In the genomic region with DNA sequence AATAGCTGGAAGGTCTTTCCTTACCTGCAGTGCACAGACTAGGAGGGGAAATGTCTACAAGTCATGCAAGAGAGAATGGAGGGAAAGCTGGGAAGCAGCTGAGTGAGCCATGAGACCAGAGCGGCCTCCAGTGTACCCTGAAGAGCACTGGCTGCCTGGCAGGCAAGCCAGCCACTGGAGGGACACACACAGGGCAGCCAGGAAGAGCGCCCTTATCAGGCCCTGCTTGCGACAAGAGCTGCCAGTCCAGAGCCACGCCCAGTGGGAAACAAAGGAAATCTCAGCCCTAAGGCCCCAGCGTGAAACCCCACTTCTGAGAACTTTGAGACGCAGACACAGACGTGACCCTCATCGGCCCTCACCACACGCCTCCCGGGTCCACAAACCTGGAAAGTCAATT, we compare ENCODE assay signal across 19 cellular contexts.
DNase-seq lines count a peak whose midpoint lies in the region; ATAC-seq, FAIRE-seq and TF ChIP-seq lines count a peak whose summit lies in the region.
"Had no signal": no experiment of that assay in that cellular context is flagged by ENCODE, and none has a peak within 500 bp of the region (broad histone marks: within the 10 kb centered on the region; RNA-seq: fewer than 3 reads in every experiment).

No MANE protein-coding gene starts in this region.

- H3K27ac ChIP-seq in H1 (ENCODE audit: low read depth, low read length) (no peak overlapping the region), lung (ENCODE audit: low read depth in 1 of 2, low read length in 1 of 2) (peak overlapping the region; percentile 4 to 72), upper lobe of right lung (no peak overlapping the region), body of pancreas (peak overlapping the region in 1 of 4 donors; percentile 29)
- H3K27ac ChIP-seq: colonic mucosa had no signal

- POLR2A ChIA-PET in H1 (lab: Charles Lee; ENCODE audit: partially characterized antibody) = interaction anchor here (0.7 kb wide), 1 partner anchor 22 kb away, joined by 3 read pairs; no protein-coding TSS in a partner anchor

- peaks cover 0 to 35% of the 10 kb centered on the region in 2 experiments; a peak in 2 of 4 replicates for H3K79me2 ChIP-seq in H1 (ENCODE audit: control insufficient read depth in 1 of 2, insufficient read depth in 2 of 2, low read length in 2 of 2)

- TF ChIP-seq POLR2A in H1 (IDR thresholded peaks at IDR 0.05; ENCODE audit: control extremely low read depth in 1 of 2, low read depth in 2 of 2, low read length in 2 of 2) (no peak), body of pancreas (IDR thresholded peaks at IDR 0.05) (no peak)

- no peak overlapping the region for H3K23ac ChIP-seq in H1 (ENCODE audit: insufficient read length)

- H3K14ac ChIP-seq in H1 (ENCODE audit: insufficient read length) = no peak overlapping the region

- CTCF ChIA-PET in H1 (lab: Charles Lee; ENCODE audit: partially characterized antibody) = interaction anchor here (0.7 to 3.4 kb wide), 5 partner anchors 13 to 201 kb away, joined by 3 to 11 read pairs (median 3); no protein-coding TSS in a partner anchor

- no peak for FAIRE-seq in H1 (lab: Jason Lieb, UNC)
- FAIRE-seq: astrocyte, D721Med, frontal cortex had no signal

- no peak for DNase-seq in stimulated activated naive CD8-positive, alpha-beta T cell treated with anti-CD3 and anti-CD28 coated beads, Interleukin-15, amount 100 ng/mL, for 72 hours
- DNase-seq in H1 (ENCODE audit: low read depth in 1 of 2, low spot score in 2 of 2) (no peak), lung (ENCODE audit: low spot score) (no peak), upper lobe of right lung (no peak), body of pancreas (no peak), ureter (ENCODE audit: low spot score) (no peak)
- DNase-seq: activated CD4-positive, alpha-beta T cell treated with anti-CD3 and anti-CD28 coated beads, Interleukin-2, amount 50 U/mL, for 4 hours; colonic mucosa; GF-D8; HFFc6; NCI-H146; occipital lobe; SHP77; stimulated activated CD4-positive, alpha-beta T cell treated with anti-CD3 and anti-CD28 coated beads, Interleukin-2, amount 100 ng/mL, for 48 hours had no signal

- H2BK12ac ChIP-seq in H1 (ENCODE audit: low read depth, low read length) = no peak overlapping the region

- H3K4me1 ChIP-seq in H1 (replicated peaks in 1 of 4; ENCODE audit: control insufficient read depth in 3 of 4, insufficient read depth in 4 of 4, low read length in 3 of 4) (peaks cover 0 to 18% (median 12%) of the 10 kb centered on the region in 4 experiments; a peak in 6 of 7 replicates), lung (ENCODE audit: control insufficient read depth in 2 of 2, insufficient read depth in 2 of 2, low read length in 2 of 2) (peaks cover 9 to 13% of the 10 kb centered on the region in 2 donors), upper lobe of right lung (peaks cover 19% of the 10 kb centered on the region), body of pancreas (peaks cover 54% of the 10 kb centered on the region)

- H3K9ac ChIP-seq in H1 (replicated peaks in 1 of 4; ENCODE audit: extremely low read depth in 1 of 4, low read depth in 3 of 4, low read length in 3 of 4) = no peak overlapping the region

- no peak overlapping the region for H3K56ac ChIP-seq in H1 (replicated peaks; ENCODE audit: insufficient read length, low read depth, low read length)

- WGBS in H1 (ENCODE audit: extremely low coverage in 1 of 2, insufficient coverage in 1 of 2, insufficient read length in 1 of 2, insufficient replicate concordance in 2 of 2, low coverage in 1 of 2, low lambda C conversion rate in 2 of 2, missing lambda C conversion rate in 1 of 2), 2 experiments = 88% methylated on average over 10 of the region's 10 CpGs; no CpG with 5 or more reads in 1 of the 2 experiments
- 66 to 67% methylated on average over 10 of the region's 10 CpGs for WGBS in lung, 2 donors
- WGBS in body of pancreas, 2 donors = 86 to 89% methylated on average over 10 of the region's 10 CpGs

- TF ChIP-seq CTCF in H1 (IDR thresholded peaks at IDR 0.05; ENCODE audit: control extremely low read depth in 1 of 3, insufficient read depth in 1 of 3, low read depth in 1 of 3, low read length in 3 of 3) = no peak
- no peak for TF ChIP-seq CTCF in lung (IDR thresholded peaks at IDR 0.05; ENCODE audit: control extremely low read depth, extremely low read depth)
- TF ChIP-seq CTCF in upper lobe of right lung (IDR thresholded peaks at IDR 0.05) = peak; percentile 11
- no peak for TF ChIP-seq CTCF in body of pancreas (IDR thresholded peaks at IDR 0.05)

- H3K4ac ChIP-seq in H1 (replicated peaks; ENCODE audit: insufficient read length, low read depth, low read length) = no peak overlapping the region

- no peak for ATAC-seq in stimulated activated naive CD8-positive, alpha-beta T cell treated with anti-CD3 and anti-CD28 coated beads, Interleukin-15, amount 100 ng/mL, for 72 hours
- ATAC-seq in lung (ENCODE audit: insufficient read depth, low FRiP score) = peak; percentile 45
- ATAC-seq in upper lobe of right lung = peak; percentile 76
- ATAC-seq in body of pancreas = no peak
- ATAC-seq in GM21528 (IDR thresholded peaks at IDR 0.05; ENCODE audit: low FRiP score, unreplicated experiment) = no peak

- H3K27me3 ChIP-seq in H1 (replicated peaks in 1 of 4; ENCODE audit: control insufficient read depth in 3 of 4, extremely low read depth in 1 of 4, insufficient read depth in 3 of 4, low read length in 3 of 4) (no peaks in the 10 kb centered on the region), lung (ENCODE audit: control insufficient read depth, insufficient read depth) (no peaks in the 10 kb centered on the region), upper lobe of right lung (no peaks in the 10 kb centered on the region), body of pancreas (no peaks in the 10 kb centered on the region)
- H3K27me3 ChIP-seq: colonic mucosa had no signal

- H2BK5ac ChIP-seq in H1 (ENCODE audit: low read depth, low read length) = no peak overlapping the region

- H3K9me3 ChIP-seq in H1 (ENCODE audit: insufficient read depth in 2 of 2, low read depth in 1 of 2, low read length in 1 of 2) (no peaks in the 10 kb centered on the region), lung (ENCODE audit: control insufficient read depth in 2 of 2, insufficient read depth in 1 of 2, low read length in 1 of 2) (no peaks in the 10 kb centered on the region), upper lobe of right lung (no peaks in the 10 kb centered on the region), body of pancreas (no peaks in the 10 kb centered on the region)
- H3K9me3 ChIP-seq: colonic mucosa had no signal

- peak overlapping the region; percentile 27 for H3K27ac Mint-ChIP-seq in stimulated activated naive CD8-positive, alpha-beta T cell treated with anti-CD3 and anti-CD28 coated beads, Interleukin-15, Interleukin-2, amounts not matched to agents 100 ng/mL and 50 ng/mL, for 24 hours
- no peak overlapping the region for H3K27ac Mint-ChIP-seq in stimulated activated naive CD8-positive, alpha-beta T cell treated with anti-CD3 and anti-CD28 coated beads, Interleukin-15, amount 100 ng/mL, for 72 hours

- peaks cover 68% of the 10 kb centered on the region for H3K36me3 Mint-ChIP-seq in stimulated activated naive CD8-positive, alpha-beta T cell treated with anti-CD3 and anti-CD28 coated beads, Interleukin-15, Interleukin-2, amounts not matched to agents 100 ng/mL and 50 ng/mL, for 24 hours (ENCODE audit: low read depth)

- no peak overlapping the region for H2BK20ac ChIP-seq in H1 (ENCODE audit: low read length)

- H2AK5ac ChIP-seq in H1 (ENCODE audit: low read depth, low read length) = peak overlapping the region; percentile 47

- H4K8ac ChIP-seq in H1 (ENCODE audit: extremely low read depth, insufficient read depth, low read length) = no peak overlapping the region; the same call in 1 of the 2 replicates

- TF ChIP-seq EP300 in H1 (IDR thresholded peaks at IDR 0.05; ENCODE audit: borderline replicate concordance in 1 of 2, low read depth in 2 of 2, low read length in 2 of 2) = no peak

- H4K20me1 ChIP-seq in H1 (replicated peaks in 1 of 2; ENCODE audit: control insufficient read depth in 1 of 2, insufficient read depth in 2 of 2, low read length in 2 of 2) = peaks cover 5 to 21% of the 10 kb centered on the region in 2 experiments

- H4K5ac ChIP-seq in H1 (ENCODE audit: insufficient read length, low read depth, low read length) = no peak overlapping the region

- H3K4me3 ChIP-seq in H1 (ENCODE audit: extremely low read depth in 1 of 4, insufficient read depth in 2 of 4, low read depth in 3 of 4, low read length in 4 of 4) (no peak overlapping the region), lung (no peak overlapping the region), upper lobe of right lung (no peak overlapping the region), body of pancreas (no peak overlapping the region)
- H3K4me3 ChIP-seq: colonic mucosa had no signal

- H3K4me1 Mint-ChIP-seq in stimulated activated naive CD8-positive, alpha-beta T cell treated with anti-CD3 and anti-CD28 coated beads, Interleukin-15, Interleukin-2, amounts not matched to agents 100 ng/mL and 50 ng/mL, for 24 hours (ENCODE audit: low read depth) = peaks cover 54% of the 10 kb centered on the region
- peaks cover 55% of the 10 kb centered on the region for H3K4me1 Mint-ChIP-seq in stimulated activated naive CD8-positive, alpha-beta T cell treated with anti-CD3 and anti-CD28 coated beads, Interleukin-15, amount 100 ng/mL, for 72 hours

- no peak overlapping the region for H3K4me2 ChIP-seq in H1 (ENCODE audit: insufficient read depth in 1 of 2, low read depth in 2 of 2, low read length in 2 of 2)

- no peak overlapping the region for H3K18ac ChIP-seq in H1 (ENCODE audit: extremely low read depth, low read length)

- H2AFZ ChIP-seq in H1 (ENCODE audit: low read length) = no peak overlapping the region

- no peak overlapping the region for H4K91ac ChIP-seq in H1 (replicated peaks; ENCODE audit: insufficient read length, low read length)

- H2BK120ac ChIP-seq in H1 (replicated peaks; ENCODE audit: low read depth, low read length) = no peak overlapping the region

- H3K23me2 ChIP-seq in H1 (ENCODE audit: low read depth, low read length) = no peaks in the 10 kb centered on the region

- H3K4me3 Mint-ChIP-seq in stimulated activated naive CD8-positive, alpha-beta T cell treated with anti-CD3 and anti-CD28 coated beads, Interleukin-15, Interleukin-2, amounts not matched to agents 100 ng/mL and 50 ng/mL, for 24 hours = no peak overlapping the region
- no peak overlapping the region for H3K4me3 Mint-ChIP-seq in stimulated activated naive CD8-positive, alpha-beta T cell treated with anti-CD3 and anti-CD28 coated beads, Interleukin-15, amount 100 ng/mL, for 72 hours
- H3K4me3 Mint-ChIP-seq: HFFc6 had no signal

- H3K36me3 ChIP-seq in H1 (ENCODE audit: control insufficient read depth in 2 of 4, insufficient read depth in 4 of 4, low read length in 3 of 4) = peaks cover 2 to 23% (median 11%) of the 10 kb centered on the region in 4 experiments; a peak in 7 of 8 replicates
- peaks cover 0 to 33% of the 10 kb centered on the region in 2 donors for H3K36me3 ChIP-seq in lung (ENCODE audit: control insufficient read depth in 2 of 2, insufficient read depth in 2 of 2, low read length in 2 of 2)
- peaks cover 37% of the 10 kb centered on the region for H3K36me3 ChIP-seq in upper lobe of right lung
- H3K36me3 ChIP-seq in body of pancreas (replicated peaks in 1 of 2; ENCODE audit: insufficient read depth in 1 of 2, low read depth in 2 of 2) = no peaks in the 10 kb centered on the region

- H3K27me3 Mint-ChIP-seq in stimulated activated naive CD8-positive, alpha-beta T cell treated with anti-CD3 and anti-CD28 coated beads, Interleukin-15, Interleukin-2, amounts not matched to agents 100 ng/mL and 50 ng/mL, for 24 hours = no peaks in the 10 kb centered on the region
- H3K27me3 Mint-ChIP-seq in stimulated activated naive CD8-positive, alpha-beta T cell treated with anti-CD3 and anti-CD28 coated beads, Interleukin-15, amount 100 ng/mL, for 72 hours = no peaks in the 10 kb centered on the region

- no peaks in the 10 kb centered on the region for H3K9me3 Mint-ChIP-seq in stimulated activated naive CD8-positive, alpha-beta T cell treated with anti-CD3 and anti-CD28 coated beads, Interleukin-15, Interleukin-2, amounts not matched to agents 100 ng/mL and 50 ng/mL, for 24 hours
- no peaks in the 10 kb centered on the region for H3K9me3 Mint-ChIP-seq in stimulated activated naive CD8-positive, alpha-beta T cell treated with anti-CD3 and anti-CD28 coated beads, Interleukin-15, amount 100 ng/mL, for 72 hours
- H3K9me3 Mint-ChIP-seq: HFFc6 had no signal

- no peak overlapping the region for H2BK15ac ChIP-seq in H1 (ENCODE audit: low read length)

- H3K79me1 ChIP-seq in H1 (ENCODE audit: low read depth, low read length) = peaks cover 16% of the 10 kb centered on the region; the same call in 1 of the 2 replicates

- TF ChIP-seq RAD21 in H1 (IDR thresholded peaks at IDR 0.05 in 1 of 2, conservative IDR thresholded peaks at IDR 0.05 in 1 of 2; ENCODE audit: low read depth in 2 of 2, low read length in 2 of 2) = no peak

- intact Hi-C loops in upper lobe of right lung (cut with DNase I) = no loop called here
- intact Hi-C loops in body of pancreas (cut with DNase I) = no loop called here

Comparison
In these comparisons a context has a peak if more than half of its experiments do, and no peak if none do; other contexts are left out.
1. ATAC-seq: peak in lung (single experiment) and upper lobe of right lung (single experiment); none in stimulated activated naive CD8-positive, alpha-beta T cell treated with anti-CD3 and anti-CD28 coated beads, Interleukin-15, amount 100 ng/mL, for 72 hours (single experiment), body of pancreas (single experiment) and GM21528 (single experiment).
2. H3K27ac ChIP-seq: peak in lung (2 of 2); none in H1 (single experiment) and upper lobe of right lung (single experiment).